Comparison of ENCODE assay signal across 18 cellular contexts in the genomic region with DNA sequence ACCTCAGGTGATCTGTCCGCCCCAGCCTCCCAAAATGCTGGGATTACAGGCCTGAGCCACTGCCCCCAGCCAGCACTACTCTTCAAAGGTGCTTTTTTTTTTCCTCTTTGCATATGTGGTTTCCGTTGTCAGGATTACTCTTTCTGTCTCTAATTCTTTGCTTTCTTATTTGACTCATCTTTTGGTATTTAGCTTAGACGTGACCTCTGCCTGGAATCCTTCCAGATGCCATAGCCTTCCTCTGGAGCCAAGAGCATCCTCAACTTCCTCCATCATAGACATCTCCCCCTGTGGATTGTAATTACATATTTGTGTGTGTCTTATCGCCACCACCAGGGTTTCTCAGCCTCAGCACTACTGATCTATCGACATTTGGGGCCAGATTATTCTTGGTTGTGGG.
DNase-seq lines count a peak whose midpoint lies in the region; TF ChIP-seq lines count a peak whose summit lies in the region.
"Had no signal": no experiment of that assay in that cellular context is flagged by ENCODE, and none has a peak within 500 bp of the region (broad histone marks: within the 10 kb centered on the region; RNA-seq: fewer than 3 reads in every experiment).

No MANE protein-coding gene starts in this region.

- H3K4me1 ChIP-seq in mammary epithelial cell (ENCODE audit: insufficient read depth, low read length) (peaks cover 68% of the 10 kb centered on the region), trophoblast cell (ENCODE audit: control insufficient read depth in 1 of 2, insufficient read depth in 2 of 2, low read length in 2 of 2) (peaks cover 0 to 9% of the 10 kb centered on the region in 2 experiments)
- H3K4me1 ChIP-seq: heart left ventricle had no signal

- H3K27ac ChIP-seq in mammary epithelial cell (ENCODE audit: insufficient read depth, low read depth, low read length) = no peak overlapping the region
- no peak overlapping the region for H3K27ac ChIP-seq in trophoblast cell (ENCODE audit: low read depth, low read length)
- H3K27ac ChIP-seq: heart left ventricle had no signal

- no peak overlapping the region for H3K23ac ChIP-seq in trophoblast cell (ENCODE audit: low read length)

- H4K12ac ChIP-seq in trophoblast cell (ENCODE audit: low read depth, low read length) = no peak overlapping the region

- H3K79me1 ChIP-seq in trophoblast cell (ENCODE audit: low read length) = peaks cover 3% of the 10 kb centered on the region

- H3K36me3 ChIP-seq in MG63 (no peaks in the 10 kb centered on the region), mammary epithelial cell (ENCODE audit: insufficient read depth, low read length) (no peaks in the 10 kb centered on the region), trophoblast cell (ENCODE audit: control insufficient read depth in 1 of 2, insufficient read depth in 2 of 2, low read length in 2 of 2) (no peaks in the 10 kb centered on the region)
- H3K36me3 ChIP-seq: heart left ventricle had no signal

- H3K4me2 ChIP-seq in mammary epithelial cell (ENCODE audit: insufficient read depth, low read depth, low read length) = no peak overlapping the region
- no peak overlapping the region for H3K4me2 ChIP-seq in trophoblast cell (ENCODE audit: low read length)

- intact Hi-C loops in mammary epithelial cell (cut with micrococcal nuclease) = loop anchor here (10.0 kb wide), 1 partner anchor 280 kb away; no protein-coding TSS in a partner anchor

- H4K20me1 ChIP-seq in mammary epithelial cell (ENCODE audit: insufficient read depth, low read length) = no peaks in the 10 kb centered on the region

- H3K4me3 ChIP-seq in MG63 = no peak overlapping the region
- H3K4me3 ChIP-seq in mammary epithelial cell (replicated peaks in 1 of 3; ENCODE audit: insufficient read depth in 1 of 3, low read depth in 2 of 3, low read length in 3 of 3) = no peak overlapping the region
- H3K4me3 ChIP-seq in trophoblast cell (ENCODE audit: low read depth, low read length) = no peak overlapping the region
- H3K4me3 ChIP-seq: heart left ventricle had no signal

- no peak overlapping the region for H3K14ac ChIP-seq in trophoblast cell (ENCODE audit: low read length)

- no peak overlapping the region for H2AK5ac ChIP-seq in trophoblast cell (ENCODE audit: low read length)

- H3K4ac ChIP-seq in trophoblast cell (ENCODE audit: low read depth, low read length) = no peak overlapping the region

- no peak overlapping the region for H2BK12ac ChIP-seq in trophoblast cell (ENCODE audit: low read length)

- no peak overlapping the region for H3K9ac ChIP-seq in mammary epithelial cell (ENCODE audit: insufficient read depth, low read length)
- H3K9ac ChIP-seq in trophoblast cell (ENCODE audit: low read length) = no peak overlapping the region

- no peak overlapping the region for H2BK5ac ChIP-seq in trophoblast cell (ENCODE audit: low read depth, low read length, poor library complexity)

- CTCF ChIA-PET in mammary epithelial cell (lab: Charles Lee; ENCODE audit: low non-redundant PET) = no interaction called here

- dilution Hi-C loops in mammary epithelial cell (cut with HindIII; ENCODE audit: low sequenced_read_pairs) = loop anchor here (5.0 kb wide), 1 partner anchor 73 kb away; no protein-coding TSS in a partner anchor

- no peak overlapping the region for H4K8ac ChIP-seq in trophoblast cell (ENCODE audit: low read depth, low read length)

- no peak overlapping the region for H2BK120ac ChIP-seq in trophoblast cell (ENCODE audit: insufficient read depth, low read length, poor library complexity)

- H2AFZ ChIP-seq in mammary epithelial cell (ENCODE audit: low read depth, low read length) (no peak overlapping the region), trophoblast cell (ENCODE audit: insufficient read depth, low read length, poor library complexity) (no peak overlapping the region)

- peak; percentile 96 for DNase-seq in EL
- DNase-seq in MG63 = peak; percentile 70
- peak; percentile 65 for DNase-seq in mammary epithelial cell
- DNase-seq in trophoblast cell = peak; percentile 17 to 77
- DNase-seq in anterior cingulate cortex (lab: John Stamatoyannopoulos, UW) = no peak
- no peak for DNase-seq in AML-193 (lab: John Stamatoyannopoulos, UW)
- no peak for DNase-seq in KBM-7
- DNase-seq in NCI-H526 (lab: John Stamatoyannopoulos, UW) = no peak
- DNase-seq: activated CD4-positive, alpha-beta T cell treated with anti-CD3 and anti-CD28 coated beads, Interleukin-2, amount 10 ng/mL, durations not matched to agents 7 days and 5 days; activated naive CD8-positive, alpha-beta T cell treated with anti-CD3 and anti-CD28 coated beads, Interleukin-2, amount 10 ng/mL, durations not matched to agents 7 days and 5 days; activated T-cell treated with anti-CD3 and anti-CD28 coated beads for 4 hours; CD4-positive, alpha-beta T cell; DMS79 treated with DMSO at 0.1 percent for 48 hours; heart left ventricle; NCI-H2227 treated with DMSO at 0.1 percent for 48 hours; NK-92 treated with Interleukin-12 subunit alpha and Interleukin-12 subunit beta, amount 100 ng/mL, for 24 hours; right cardiac atrium; SHP77 treated with DMSO at 0.1 percent for 48 hours had no signal

- peak in 1 of 2 donors; percentile 10 for TF ChIP-seq CTCF in mammary epithelial cell (conservative IDR thresholded peaks at IDR 0.05 in 1 of 2, IDR thresholded peaks at IDR 0.05 in 1 of 2; ENCODE audit: extremely low read depth in 1 of 2, insufficient read depth in 1 of 2, low read depth in 1 of 2, low read length in 2 of 2)

- no peaks in the 10 kb centered on the region for H3K27me3 ChIP-seq in MG63
- H3K27me3 ChIP-seq in mammary epithelial cell (ENCODE audit: insufficient read depth, low read length) = no peaks in the 10 kb centered on the region
- H3K27me3 ChIP-seq in trophoblast cell (ENCODE audit: insufficient read depth, low read length) = no peaks in the 10 kb centered on the region

- H3K79me2 ChIP-seq in mammary epithelial cell (ENCODE audit: insufficient read depth, low read length) = no peaks in the 10 kb centered on the region
- no peaks in the 10 kb centered on the region for H3K79me2 ChIP-seq in trophoblast cell (ENCODE audit: control insufficient read depth, insufficient read depth, low read length, poor library complexity)

- H3K9me3 ChIP-seq in MG63 = no peaks in the 10 kb centered on the region
- H3K9me3 ChIP-seq in mammary epithelial cell (replicated peaks; ENCODE audit: insufficient read depth, low read length) = no peaks in the 10 kb centered on the region
- H3K9me3 ChIP-seq in trophoblast cell (ENCODE audit: insufficient read depth, low read depth, low read length) = no peaks in the 10 kb centered on the region
- H3K9me3 ChIP-seq: heart left ventricle had no signal

- WGBS in mammary epithelial cell (ENCODE audit: low coverage, missing lambda C conversion rate) = 28% methylated on average over 5 of the region's 5 CpGs
- WGBS in trophoblast cell (ENCODE audit: extremely low coverage, insufficient coverage, insufficient read length) = no CpG with 5 or more reads among the region's 5 CpGs

- no peak overlapping the region for H3K18ac ChIP-seq in trophoblast cell (ENCODE audit: low read length)

- no TSS peak for BruUV-seq in mammary epithelial cell (replicated peaks; lab: Mats Ljungman, UMichigan)

- H4K91ac ChIP-seq in trophoblast cell (ENCODE audit: low read depth, low read length) = no peak overlapping the region

- in situ Hi-C loops in mammary epithelial cell (cut with MboI; ENCODE audit: low sequenced_read_pairs in 2 of 2) = no loop called here
- in situ Hi-C loops in KBM-7 (cut with MboI; ENCODE audit: low pct_unique_long_range_greater_than_20kb, low sequenced_read_pairs) = no loop called here

Comparison
In these comparisons a context has a peak if more than half of its experiments do, and no peak if none do; other contexts are left out.
1. DNase-seq: peak in EL (single experiment), MG63 (single experiment), mammary epithelial cell (single experiment) and trophoblast cell (2 of 2); none in anterior cingulate cortex (0 of 58), AML-193 (0 of 2), KBM-7 (single experiment) and NCI-H526 (0 of 2).